ENCODE assay signal across 8 cellular contexts in genomic region chr5:136686192-136686872, GRCh38.
DNase-seq lines count a peak whose midpoint lies in the region; ATAC-seq and TF ChIP-seq lines count a peak whose summit lies in the region.

No MANE protein-coding gene starts in this region.

- H3K14ac ChIP-seq in neuronal stem cell (ENCODE audit: low read length): no peak overlapping the region

- H3K79me1 ChIP-seq in neuronal stem cell (ENCODE audit: low read depth, low read length): no peaks in the 10 kb centered on the region

- no peak overlapping the region for H3K27ac Mint-ChIP-seq in mesothelial cell of epicardium

- no CpG with 5 or more reads among the region's 1 CpG for WGBS in neuronal stem cell (ENCODE audit: extremely low coverage in 2 of 2, insufficient read length in 2 of 2, insufficient replicate concordance in 1 of 2), 2 donors

- no peak overlapping the region for H2BK12ac ChIP-seq in neuronal stem cell (ENCODE audit: low read length)

- H4K91ac ChIP-seq in neuronal stem cell (ENCODE audit: low read depth, low read length, poor library complexity): no peak overlapping the region

- peaks cover 1% of the 10 kb centered on the region for H3K4me1 Mint-ChIP-seq in mesothelial cell of epicardium

- no peaks in the 10 kb centered on the region for H3K27me3 Mint-ChIP-seq in mesothelial cell of epicardium (ENCODE audit: low read depth)

- H3K18ac ChIP-seq in neuronal stem cell (ENCODE audit: low read length): no peak overlapping the region

- H2AK5ac ChIP-seq in neuronal stem cell (ENCODE audit: low read depth, low read length): no peak overlapping the region

- H3K4ac ChIP-seq in neuronal stem cell (ENCODE audit: low read length): no peak overlapping the region

- no peak overlapping the region for H3K4me3 ChIP-seq in AG09309 (ENCODE audit: control insufficient read depth, low read depth, low read length)
- no peak overlapping the region for H3K4me3 ChIP-seq in neuronal stem cell (ENCODE audit: low read length in 2 of 2)
- H3K4me3 ChIP-seq in H7 (ENCODE audit: insufficient read depth, low read depth, low read length): no peak overlapping the region

- H3K27me3 ChIP-seq in neuronal stem cell (ENCODE audit: control insufficient read depth in 3 of 3, insufficient read depth in 3 of 3, low read depth in 1 of 3, low read length in 3 of 3) (no peaks in the 10 kb centered on the region), H7 (ENCODE audit: control insufficient read depth, insufficient read depth, low read length) (no peaks in the 10 kb centered on the region)

- H2BK5ac ChIP-seq in neuronal stem cell (ENCODE audit: low read length): no peak overlapping the region

- H3K36me3 ChIP-seq in neuronal stem cell (replicated peaks in 1 of 2; ENCODE audit: control insufficient read depth in 2 of 2, insufficient read depth in 2 of 2, low read length in 2 of 2): no peaks in the 10 kb centered on the region
- H3K36me3 ChIP-seq in H7 (replicated peaks; ENCODE audit: control insufficient read depth, insufficient read depth, low read length): no peaks in the 10 kb centered on the region

- H3K9me3 Mint-ChIP-seq in mesothelial cell of epicardium: peaks cover 59% of the 10 kb centered on the region

- H3K9me3 ChIP-seq in neuronal stem cell (replicated peaks in 1 of 2; ENCODE audit: control insufficient read depth in 2 of 2, insufficient read depth in 1 of 2, low read depth in 1 of 2, low read length in 2 of 2): peaks cover 0 to 3% of the 10 kb centered on the region in 2 donors

- H3K4me1 ChIP-seq in neuronal stem cell (ENCODE audit: control insufficient read depth in 2 of 2, insufficient read depth in 1 of 2, low read depth in 1 of 2, low read length in 2 of 2): no peaks in the 10 kb centered on the region

- peaks cover 24% of the 10 kb centered on the region for H3K36me3 Mint-ChIP-seq in mesothelial cell of epicardium

- H3K9ac ChIP-seq in neuronal stem cell (ENCODE audit: low read depth, low read length, poor library complexity): no peak overlapping the region

- TF ChIP-seq CTCF in AG09309 (IDR thresholded peaks at IDR 0.05; ENCODE audit: control insufficient read depth, insufficient read depth, low read depth, low read length, missing control alignments) (peak; percentile 34), mesothelial cell of epicardium (IDR thresholded peaks at IDR 0.05; ENCODE audit: unreplicated experiment) (no peak)

- no peak overlapping the region for H3K23ac ChIP-seq in neuronal stem cell (ENCODE audit: low read depth, low read length, poor library complexity)

- H3K4me2 ChIP-seq in neuronal stem cell (ENCODE audit: insufficient read depth, low read length, poor library complexity, severe bottlenecking): no peak overlapping the region

- H4K8ac ChIP-seq in neuronal stem cell (ENCODE audit: low read depth, low read length): no peak overlapping the region

- peak; percentile 50 for ATAC-seq in GM18867 (IDR thresholded peaks at IDR 0.05; ENCODE audit: unreplicated experiment)
- no peak for ATAC-seq in HG03159 (IDR thresholded peaks at IDR 0.05; ENCODE audit: unreplicated experiment)

- H2AFZ ChIP-seq in neuronal stem cell (ENCODE audit: low read length): no peak overlapping the region

- DNase-seq in AG09309 (ENCODE audit: low read depth) (no peak), RPMI8226 (peak; percentile 3), glomerular endothelial cell (ENCODE audit: extremely low read depth, low read depth, low spot score) (peak; percentile 39), mesothelial cell of epicardium (ENCODE audit: low spot score in 2 of 2, unreplicated experiment in 2 of 2) (no peak), neuronal stem cell (ENCODE audit: low spot score) (no peak), H7 (no peak)

- H3K4me3 Mint-ChIP-seq in mesothelial cell of epicardium: no peak overlapping the region

- H2BK15ac ChIP-seq in neuronal stem cell (ENCODE audit: low read length): no peak overlapping the region

- no peak overlapping the region for H3K27ac ChIP-seq in neuronal stem cell (replicated peaks; ENCODE audit: low read length)

- H2BK120ac ChIP-seq in neuronal stem cell (ENCODE audit: low read depth, low read length): no peak overlapping the region

Comparison
In these comparisons a context has a peak if more than half of its experiments do, and no peak if none do; other contexts are left out.
1. DNase-seq: peak in RPMI8226 (single experiment) and glomerular endothelial cell (single experiment); none in AG09309 (single experiment), mesothelial cell of epicardium (0 of 2), neuronal stem cell (single experiment) and H7 (single experiment).